In genomic region chr22:37892566-37893338, GRCh38 we compare ENCODE assay signal across 13 cellular contexts. TPM values are rescaled to one million over a fixed set of nuclear protein-coding genes. Genes with fewer than 3 reads are reported as not detected.
DNase-seq lines count a peak whose midpoint lies in the region; ATAC-seq and TF ChIP-seq lines count a peak whose summit lies in the region.
"Had no signal": no experiment of that assay in that cellular context is flagged by ENCODE, and none has a peak within 500 bp of the region (broad histone marks: within the 10 kb centered on the region; RNA-seq: fewer than 3 reads in every experiment).

No MANE protein-coding gene starts in this region.

- peaks cover 32% of the 10 kb centered on the region for H3K36me3 Mint-ChIP-seq in activated naive CD4-positive, alpha-beta T cell treated with anti-CD3 and anti-CD28 coated beads, Interleukin-2, amount 10 ng/mL, durations not matched to agents 7 days and 5 days
- H3K36me3 Mint-ChIP-seq in neural crest cell (ENCODE audit: low read depth) (peaks cover 16% of the 10 kb centered on the region), natural killer cell (no peaks in the 10 kb centered on the region)
- H3K36me3 Mint-ChIP-seq: IgD-negative memory B cell had no signal

- H3K27me3 Mint-ChIP-seq in activated naive CD4-positive, alpha-beta T cell treated with anti-CD3 and anti-CD28 coated beads, Interleukin-2, amount 10 ng/mL, durations not matched to agents 7 days and 5 days: no peaks in the 10 kb centered on the region
- H3K27me3 Mint-ChIP-seq in neural crest cell (ENCODE audit: low read depth) (no peaks in the 10 kb centered on the region), natural killer cell (ENCODE audit: low read depth in 2 of 2) (no peaks in the 10 kb centered on the region)
- H3K27me3 Mint-ChIP-seq: IgD-negative memory B cell, memory B cell had no signal

- no peaks in the 10 kb centered on the region for H3K27me3 ChIP-seq in upper lobe of left lung

- peak overlapping the region in 3 of 4 donors; percentile 5 to 65 (median 44) for H3K27ac ChIP-seq in upper lobe of left lung

- peaks cover 6 to 33% (median 21%) of the 10 kb centered on the region in 4 donors for H3K36me3 ChIP-seq in upper lobe of left lung

- no peak for DNase-seq in activated naive CD4-positive, alpha-beta T cell treated with anti-CD3 and anti-CD28 coated beads, Interleukin-2, amount 10 ng/mL, durations not matched to agents 7 days and 5 days
- no peak for DNase-seq in activated naive CD4-positive, alpha-beta T cell treated with Interleukin-2 at 50 U/mL for 16 hours
- DNase-seq in fibroblast of the aortic adventitia (ENCODE audit: low read depth) (peak; percentile 26), neural crest cell (ENCODE audit: low read depth, low spot score) (no peak), upper lobe of left lung (peak in 1 of 2 donors; percentile 72), NCI-H2081 (lab: John Stamatoyannopoulos, UW) (no peak), NCI-H2171 treated with DMSO at 0.1 percent for 48 hours (lab: John Stamatoyannopoulos, UW) (no peak), natural killer cell (no peak)
- DNase-seq: activated T-cell treated with anti-CD3 and anti-CD28 coated beads, Interleukin-2, amount 50 U/mL, for 4 hours; NCI-H526; T-helper 1 cell had no signal

- ATAC-seq in upper lobe of left lung (ENCODE audit: low FRiP score in 2 of 2) (peak; percentile 31 to 33), natural killer cell (no peak)
- ATAC-seq: activated T-cell treated with anti-CD3 and anti-CD28 coated beads, Interleukin-2, amount 50 U/mL, for 4 hours had no signal

- H3K4me1 Mint-ChIP-seq in activated naive CD4-positive, alpha-beta T cell treated with anti-CD3 and anti-CD28 coated beads, Interleukin-2, amount 10 ng/mL, durations not matched to agents 7 days and 5 days: peaks cover 42% of the 10 kb centered on the region
- H3K4me1 Mint-ChIP-seq in neural crest cell (peaks cover 28% of the 10 kb centered on the region), natural killer cell (peaks cover 10 to 21% of the 10 kb centered on the region in 2 donors)

- H3K9me3 Mint-ChIP-seq in activated naive CD4-positive, alpha-beta T cell treated with anti-CD3 and anti-CD28 coated beads, Interleukin-2, amount 10 ng/mL, durations not matched to agents 7 days and 5 days: no peaks in the 10 kb centered on the region
- H3K9me3 Mint-ChIP-seq in neural crest cell (no peaks in the 10 kb centered on the region), natural killer cell (no peaks in the 10 kb centered on the region)
- H3K9me3 Mint-ChIP-seq: activated T-cell treated with anti-CD3 and anti-CD28 coated beads, Interleukin-2, amount 50 U/mL, for 4 hours; IgD-negative memory B cell; memory B cell had no signal

- H3K4me3 Mint-ChIP-seq in activated naive CD4-positive, alpha-beta T cell treated with anti-CD3 and anti-CD28 coated beads, Interleukin-2, amount 10 ng/mL, durations not matched to agents 7 days and 5 days: no peak overlapping the region
- H3K4me3 Mint-ChIP-seq in neural crest cell: peak overlapping the region; percentile 31
- no peak overlapping the region for H3K4me3 Mint-ChIP-seq in natural killer cell
- H3K4me3 Mint-ChIP-seq: activated T-cell treated with anti-CD3 and anti-CD28 coated beads, Interleukin-2, amount 50 U/mL, for 4 hours; memory B cell had no signal

- peak overlapping the region; percentile 84 for H3K27ac Mint-ChIP-seq in activated naive CD4-positive, alpha-beta T cell treated with anti-CD3 and anti-CD28 coated beads, Interleukin-2, amount 10 ng/mL, durations not matched to agents 7 days and 5 days
- no peak overlapping the region for H3K27ac Mint-ChIP-seq in neural crest cell (ENCODE audit: unreplicated experiment)
- H3K27ac Mint-ChIP-seq in natural killer cell: peak overlapping the region in 1 of 2 donors; percentile 50

- TF ChIP-seq CTCF in fibroblast of the aortic adventitia (IDR thresholded peaks at IDR 0.05; ENCODE audit: insufficient read depth, low read length): no peak
- no peak for TF ChIP-seq CTCF in neural crest cell (conservative IDR thresholded peaks at IDR 0.05)
- TF ChIP-seq CTCF in upper lobe of left lung (IDR thresholded peaks at IDR 0.05): no peak
- no peak for TF ChIP-seq CTCF in natural killer cell (IDR thresholded peaks at IDR 0.05)

- CTCF ChIA-PET in activated naive CD4-positive, alpha-beta T cell treated with anti-CD3 and anti-CD28 coated beads, Interleukin-2, amount 10 ng/mL, durations not matched to agents 7 days and 5 days (lab: Charles Lee): interaction anchor here (0.9 to 1.3 kb wide), 3 partner anchors 29 to 72 kb away, joined by 3 to 4 read pairs (median 3); no protein-coding TSS in a partner anchor

- no peak overlapping the region for H3K4me3 ChIP-seq in fibroblast of the aortic adventitia (ENCODE audit: low read depth, low read length)
- H3K4me3 ChIP-seq in upper lobe of left lung: no peak overlapping the region

- peaks cover 46 to 63% (median 52%) of the 10 kb centered on the region in 4 donors for H3K4me1 ChIP-seq in upper lobe of left lung

- intact Hi-C loops in natural killer cell (cut with micrococcal nuclease): no loop called here

- TF ChIP-seq EP300 in upper lobe of left lung (IDR thresholded peaks at IDR 0.05): no peak

- no peaks in the 10 kb centered on the region for H3K9me3 ChIP-seq in upper lobe of left lung

- WGBS in upper lobe of left lung, 2 donors: 38 to 64% methylated on average over 5 to 7 of the region's 7 CpGs

- TF ChIP-seq POLR2A in upper lobe of left lung (IDR thresholded peaks at IDR 0.05): no peak

RNA-seq across cellular contexts. Expression of gene MICALL1, which starts 13.3 kb away (rescaled TPM):
- total RNA-seq in fibroblast of the aortic adventitia (ENCODE audit: low replicate concordance) (13.2 and 24.7 TPM in 2 replicates), neural crest cell (49.1 and 54.4 TPM in 2 replicates), upper lobe of left lung (10 to 100 TPM; 24.3 to 47.1 (median 37.3) TPM), natural killer cell (10 to 100 TPM; 24.6 to 34.3 (median 32.4) TPM)

RNA-seq across cellular contexts. Expression of gene EIF3L, which starts 43.5 kb away (rescaled TPM):
- total RNA-seq in fibroblast of the aortic adventitia (ENCODE audit: low replicate concordance): 181 and 457 TPM in 2 replicates
- total RNA-seq in neural crest cell: 725 and 748 TPM in 2 replicates
- 100 to 1,000 TPM; 130 to 418 (median 248) TPM for total RNA-seq in upper lobe of left lung
- 100 to 1,000 TPM; 276 to 295 (median 291) TPM for total RNA-seq in natural killer cell

RNA-seq across cellular contexts. Expression of gene ANKRD54, which starts 48.6 kb away (rescaled TPM):
- total RNA-seq in fibroblast of the aortic adventitia (ENCODE audit: low replicate concordance): 19.0 and 38.6 TPM in 2 replicates
- total RNA-seq in neural crest cell: 31.3 and 31.7 TPM in 2 replicates
- total RNA-seq in upper lobe of left lung: 10 to 100 TPM; 22.4 to 49.2 (median 38.2) TPM
- total RNA-seq in natural killer cell: 10 to 100 TPM; 23.0 to 28.7 (median 26.4) TPM

Comparison
In these comparisons a context has a peak if more than half of its experiments do, and no peak if none do; other contexts are left out.
1. ATAC-seq: peak in upper lobe of left lung (2 of 2); none in natural killer cell (0 of 3).